In the genomic region with DNA sequence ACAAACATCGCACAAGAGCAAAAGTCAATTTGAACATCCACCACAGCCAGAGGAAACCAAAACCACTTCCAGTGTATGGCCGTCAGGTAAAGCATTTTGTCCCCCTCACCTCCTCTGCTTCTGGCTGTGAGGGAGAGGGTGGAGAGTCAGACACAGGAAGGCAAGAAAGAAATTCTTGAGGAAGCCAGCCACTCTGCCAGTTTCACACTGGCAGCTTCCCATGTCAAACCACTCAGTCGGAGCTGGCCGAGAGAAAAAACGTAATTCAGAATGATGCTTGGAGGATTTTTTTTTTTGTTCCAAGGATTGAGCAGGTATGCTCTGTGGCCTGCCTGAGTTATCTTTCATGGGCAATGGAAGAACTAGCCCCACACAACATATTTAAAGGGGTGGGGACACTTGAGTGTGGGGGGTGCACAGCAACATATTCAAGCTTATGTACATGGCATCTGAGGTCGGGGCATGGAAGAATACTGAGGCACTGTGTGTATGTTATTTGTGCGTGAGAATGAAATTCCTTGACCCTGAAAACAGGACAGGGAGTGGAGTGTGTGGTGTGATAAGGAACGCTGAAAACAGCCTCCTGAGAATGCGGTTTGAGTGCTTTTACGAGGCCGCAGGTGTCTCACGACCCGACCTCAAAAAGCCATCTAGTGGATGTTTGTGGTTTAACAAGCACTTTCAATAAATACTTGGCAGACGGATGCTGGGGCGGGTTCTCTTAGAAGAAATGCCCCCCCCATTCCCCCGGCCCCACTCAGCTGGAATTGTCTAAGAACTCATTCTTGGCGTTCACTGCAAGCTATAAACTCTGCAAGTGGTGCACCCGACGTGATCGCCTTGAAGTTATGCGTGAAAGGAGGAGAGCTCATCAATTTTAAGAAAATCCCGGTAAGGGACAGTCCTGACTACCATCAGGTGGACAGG, we compare ENCODE assay signal across 1 cellular context.
TF ChIP-seq lines count a peak whose summit lies in the region.

No MANE protein-coding gene starts in this region.

TF ChIP-seq in HepG2, 621 proteins besides CTCF, POLR2A, EP300 and RAD21 (continued from another document and continues in another):
- TF ChIP-seq, protein P1, sequence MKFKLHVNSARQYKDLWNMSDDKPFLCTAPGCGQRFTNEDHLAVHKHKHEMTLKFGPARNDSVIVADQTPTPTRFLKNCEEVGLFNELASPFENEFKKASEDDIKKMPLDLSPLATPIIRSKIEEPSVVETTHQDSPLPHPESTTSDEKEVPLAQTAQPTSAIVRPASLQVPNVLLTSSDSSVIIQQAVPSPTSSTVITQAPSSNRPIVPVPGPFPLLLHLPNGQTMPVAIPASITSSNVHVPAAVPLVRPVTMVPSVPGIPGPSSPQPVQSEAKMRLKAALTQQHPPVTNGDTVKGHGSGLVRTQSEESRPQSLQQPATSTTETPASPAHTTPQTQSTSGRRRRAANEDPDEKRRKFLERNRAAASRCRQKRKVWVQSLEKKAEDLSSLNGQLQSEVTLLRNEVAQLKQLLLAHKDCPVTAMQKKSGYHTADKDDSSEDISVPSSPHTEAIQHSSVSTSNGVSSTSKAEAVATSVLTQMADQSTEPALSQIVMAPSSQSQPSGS (CRISPR knock-in tag; IDR thresholded peaks at IDR 0.05), result no peak
- TF ChIP-seq, protein P2, sequence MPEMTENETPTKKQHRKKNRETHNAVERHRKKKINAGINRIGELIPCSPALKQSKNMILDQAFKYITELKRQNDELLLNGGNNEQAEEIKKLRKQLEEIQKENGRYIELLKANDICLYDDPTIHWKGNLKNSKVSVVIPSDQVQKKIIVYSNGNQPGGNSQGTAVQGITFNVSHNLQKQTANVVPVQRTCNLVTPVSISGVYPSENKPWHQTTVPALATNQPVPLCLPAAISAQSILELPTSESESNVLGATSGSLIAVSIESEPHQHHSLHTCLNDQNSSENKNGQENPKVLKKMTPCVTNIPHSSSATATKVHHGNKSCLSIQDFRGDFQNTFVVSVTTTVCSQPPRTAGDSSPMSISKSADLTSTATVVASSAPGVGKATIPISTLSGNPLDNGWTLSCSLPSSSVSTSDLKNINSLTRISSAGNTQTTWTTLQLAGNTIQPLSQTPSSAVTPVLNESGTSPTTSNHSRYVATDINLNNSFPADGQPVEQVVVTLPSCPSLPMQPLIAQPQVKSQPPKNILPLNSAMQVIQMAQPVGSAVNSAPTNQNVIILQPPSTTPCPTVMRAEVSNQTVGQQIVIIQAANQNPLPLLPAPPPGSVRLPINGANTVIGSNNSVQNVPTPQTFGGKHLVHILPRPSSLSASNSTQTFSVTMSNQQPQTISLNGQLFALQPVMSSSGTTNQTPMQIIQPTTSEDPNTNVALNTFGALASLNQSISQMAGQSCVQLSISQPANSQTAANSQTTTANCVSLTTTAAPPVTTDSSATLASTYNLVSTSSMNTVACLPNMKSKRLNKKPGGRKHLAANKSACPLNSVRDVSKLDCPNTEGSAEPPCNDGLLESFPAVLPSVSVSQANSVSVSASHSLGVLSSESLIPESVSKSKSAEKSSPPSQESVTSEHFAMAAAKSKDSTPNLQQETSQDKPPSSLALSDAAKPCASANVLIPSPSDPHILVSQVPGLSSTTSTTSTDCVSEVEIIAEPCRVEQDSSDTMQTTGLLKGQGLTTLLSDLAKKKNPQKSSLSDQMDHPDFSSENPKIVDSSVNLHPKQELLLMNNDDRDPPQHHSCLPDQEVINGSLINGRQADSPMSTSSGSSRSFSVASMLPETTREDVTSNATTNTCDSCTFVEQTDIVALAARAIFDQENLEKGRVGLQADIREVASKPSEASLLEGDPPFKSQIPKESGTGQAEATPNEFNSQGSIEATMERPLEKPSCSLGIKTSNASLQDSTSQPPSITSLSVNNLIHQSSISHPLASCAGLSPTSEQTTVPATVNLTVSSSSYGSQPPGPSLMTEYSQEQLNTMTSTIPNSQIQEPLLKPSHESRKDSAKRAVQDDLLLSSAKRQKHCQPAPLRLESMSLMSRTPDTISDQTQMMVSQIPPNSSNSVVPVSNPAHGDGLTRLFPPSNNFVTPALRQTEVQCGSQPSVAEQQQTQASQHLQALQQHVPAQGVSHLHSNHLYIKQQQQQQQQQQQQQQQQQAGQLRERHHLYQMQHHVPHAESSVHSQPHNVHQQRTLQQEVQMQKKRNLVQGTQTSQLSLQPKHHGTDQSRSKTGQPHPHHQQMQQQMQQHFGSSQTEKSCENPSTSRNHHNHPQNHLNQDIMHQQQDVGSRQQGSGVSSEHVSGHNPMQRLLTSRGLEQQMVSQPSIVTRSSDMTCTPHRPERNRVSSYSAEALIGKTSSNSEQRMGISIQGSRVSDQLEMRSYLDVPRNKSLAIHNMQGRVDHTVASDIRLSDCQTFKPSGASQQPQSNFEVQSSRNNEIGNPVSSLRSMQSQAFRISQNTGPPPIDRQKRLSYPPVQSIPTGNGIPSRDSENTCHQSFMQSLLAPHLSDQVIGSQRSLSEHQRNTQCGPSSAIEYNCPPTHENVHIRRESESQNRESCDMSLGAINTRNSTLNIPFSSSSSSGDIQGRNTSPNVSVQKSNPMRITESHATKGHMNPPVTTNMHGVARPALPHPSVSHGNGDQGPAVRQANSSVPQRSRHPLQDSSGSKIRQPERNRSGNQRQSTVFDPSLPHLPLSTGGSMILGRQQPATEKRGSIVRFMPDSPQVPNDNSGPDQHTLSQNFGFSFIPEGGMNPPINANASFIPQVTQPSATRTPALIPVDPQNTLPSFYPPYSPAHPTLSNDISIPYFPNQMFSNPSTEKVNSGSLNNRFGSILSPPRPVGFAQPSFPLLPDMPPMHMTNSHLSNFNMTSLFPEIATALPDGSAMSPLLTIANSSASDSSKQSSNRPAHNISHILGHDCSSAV (CRISPR knock-in tag; IDR thresholded peaks at IDR 0.05; ENCODE audit: borderline replicate concordance), result no peak
- no peak for TF ChIP-seq HDAC2 (CRISPR knock-in tag; IDR thresholded peaks at IDR 0.05)
- no peak for TF ChIP-seq RFX3 (CRISPR knock-in tag; IDR thresholded peaks at IDR 0.05)
- TF ChIP-seq, protein P3, sequence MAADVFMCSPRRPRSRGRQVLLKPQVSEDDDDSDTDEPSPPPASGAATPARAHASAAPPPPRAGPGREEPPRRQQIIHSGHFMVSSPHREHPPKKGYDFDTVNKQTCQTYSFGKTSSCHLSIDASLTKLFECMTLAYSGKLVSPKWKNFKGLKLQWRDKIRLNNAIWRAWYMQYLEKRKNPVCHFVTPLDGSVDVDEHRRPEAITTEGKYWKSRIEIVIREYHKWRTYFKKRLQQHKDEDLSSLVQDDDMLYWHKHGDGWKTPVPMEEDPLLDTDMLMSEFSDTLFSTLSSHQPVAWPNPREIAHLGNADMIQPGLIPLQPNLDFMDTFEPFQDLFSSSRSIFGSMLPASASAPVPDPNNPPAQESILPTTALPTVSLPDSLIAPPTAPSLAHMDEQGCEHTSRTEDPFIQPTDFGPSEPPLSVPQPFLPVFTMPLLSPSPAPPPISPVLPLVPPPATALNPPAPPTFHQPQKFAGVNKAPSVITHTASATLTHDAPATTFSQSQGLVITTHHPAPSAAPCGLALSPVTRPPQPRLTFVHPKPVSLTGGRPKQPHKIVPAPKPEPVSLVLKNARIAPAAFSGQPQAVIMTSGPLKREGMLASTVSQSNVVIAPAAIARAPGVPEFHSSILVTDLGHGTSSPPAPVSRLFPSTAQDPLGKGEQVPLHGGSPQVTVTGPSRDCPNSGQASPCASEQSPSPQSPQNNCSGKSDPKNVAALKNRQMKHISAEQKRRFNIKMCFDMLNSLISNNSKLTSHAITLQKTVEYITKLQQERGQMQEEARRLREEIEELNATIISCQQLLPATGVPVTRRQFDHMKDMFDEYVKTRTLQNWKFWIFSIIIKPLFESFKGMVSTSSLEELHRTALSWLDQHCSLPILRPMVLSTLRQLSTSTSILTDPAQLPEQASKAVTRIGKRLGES (CRISPR knock-in tag; IDR thresholded peaks at IDR 0.05; ENCODE audit: borderline replicate concordance), result no peak
- no peak for TF ChIP-seq ZFYVE20 (CRISPR knock-in tag; IDR thresholded peaks at IDR 0.05; ENCODE audit: borderline replicate concordance, low read depth)
- TF ChIP-seq GABPA (IDR thresholded peaks at IDR 0.05; ENCODE audit: low read depth, low read length), result no peak
- TF ChIP-seq GABPA (CRISPR knock-in tag; IDR thresholded peaks at IDR 0.05; ENCODE audit: low read depth), result 0 out of 2 replicates have a peak, but pooled peaks have one; percentile 26
- TF ChIP-seq ZNF724P (CRISPR knock-in tag; IDR thresholded peaks at IDR 0.05; ENCODE audit: borderline replicate concordance), result no peak
- no peak for TF ChIP-seq MEIS2 (CRISPR knock-in tag; IDR thresholded peaks at IDR 0.05)
- TF ChIP-seq ZNF205 (CRISPR knock-in tag; IDR thresholded peaks at IDR 0.05), result no peak
- peak; percentile 24; the same call in 1 of the 2 replicates for TF ChIP-seq RXRB (CRISPR knock-in tag; IDR thresholded peaks at IDR 0.05; ENCODE audit: borderline replicate concordance)
- TF ChIP-seq ARNTL (CRISPR knock-in tag; IDR thresholded peaks at IDR 0.05), result no peak
- no peak for TF ChIP-seq ZNF350 (CRISPR knock-in tag; IDR thresholded peaks at IDR 0.05; ENCODE audit: borderline replicate concordance, low read depth)
- TF ChIP-seq HOXA3 (CRISPR knock-in tag; IDR thresholded peaks at IDR 0.05), result no peak
- no peak for TF ChIP-seq KDM5B (CRISPR knock-in tag; IDR thresholded peaks at IDR 0.05; ENCODE audit: borderline replicate concordance)
- no peak for TF ChIP-seq ZNF3 (CRISPR knock-in tag; IDR thresholded peaks at IDR 0.05)
- TF ChIP-seq, protein P4, sequence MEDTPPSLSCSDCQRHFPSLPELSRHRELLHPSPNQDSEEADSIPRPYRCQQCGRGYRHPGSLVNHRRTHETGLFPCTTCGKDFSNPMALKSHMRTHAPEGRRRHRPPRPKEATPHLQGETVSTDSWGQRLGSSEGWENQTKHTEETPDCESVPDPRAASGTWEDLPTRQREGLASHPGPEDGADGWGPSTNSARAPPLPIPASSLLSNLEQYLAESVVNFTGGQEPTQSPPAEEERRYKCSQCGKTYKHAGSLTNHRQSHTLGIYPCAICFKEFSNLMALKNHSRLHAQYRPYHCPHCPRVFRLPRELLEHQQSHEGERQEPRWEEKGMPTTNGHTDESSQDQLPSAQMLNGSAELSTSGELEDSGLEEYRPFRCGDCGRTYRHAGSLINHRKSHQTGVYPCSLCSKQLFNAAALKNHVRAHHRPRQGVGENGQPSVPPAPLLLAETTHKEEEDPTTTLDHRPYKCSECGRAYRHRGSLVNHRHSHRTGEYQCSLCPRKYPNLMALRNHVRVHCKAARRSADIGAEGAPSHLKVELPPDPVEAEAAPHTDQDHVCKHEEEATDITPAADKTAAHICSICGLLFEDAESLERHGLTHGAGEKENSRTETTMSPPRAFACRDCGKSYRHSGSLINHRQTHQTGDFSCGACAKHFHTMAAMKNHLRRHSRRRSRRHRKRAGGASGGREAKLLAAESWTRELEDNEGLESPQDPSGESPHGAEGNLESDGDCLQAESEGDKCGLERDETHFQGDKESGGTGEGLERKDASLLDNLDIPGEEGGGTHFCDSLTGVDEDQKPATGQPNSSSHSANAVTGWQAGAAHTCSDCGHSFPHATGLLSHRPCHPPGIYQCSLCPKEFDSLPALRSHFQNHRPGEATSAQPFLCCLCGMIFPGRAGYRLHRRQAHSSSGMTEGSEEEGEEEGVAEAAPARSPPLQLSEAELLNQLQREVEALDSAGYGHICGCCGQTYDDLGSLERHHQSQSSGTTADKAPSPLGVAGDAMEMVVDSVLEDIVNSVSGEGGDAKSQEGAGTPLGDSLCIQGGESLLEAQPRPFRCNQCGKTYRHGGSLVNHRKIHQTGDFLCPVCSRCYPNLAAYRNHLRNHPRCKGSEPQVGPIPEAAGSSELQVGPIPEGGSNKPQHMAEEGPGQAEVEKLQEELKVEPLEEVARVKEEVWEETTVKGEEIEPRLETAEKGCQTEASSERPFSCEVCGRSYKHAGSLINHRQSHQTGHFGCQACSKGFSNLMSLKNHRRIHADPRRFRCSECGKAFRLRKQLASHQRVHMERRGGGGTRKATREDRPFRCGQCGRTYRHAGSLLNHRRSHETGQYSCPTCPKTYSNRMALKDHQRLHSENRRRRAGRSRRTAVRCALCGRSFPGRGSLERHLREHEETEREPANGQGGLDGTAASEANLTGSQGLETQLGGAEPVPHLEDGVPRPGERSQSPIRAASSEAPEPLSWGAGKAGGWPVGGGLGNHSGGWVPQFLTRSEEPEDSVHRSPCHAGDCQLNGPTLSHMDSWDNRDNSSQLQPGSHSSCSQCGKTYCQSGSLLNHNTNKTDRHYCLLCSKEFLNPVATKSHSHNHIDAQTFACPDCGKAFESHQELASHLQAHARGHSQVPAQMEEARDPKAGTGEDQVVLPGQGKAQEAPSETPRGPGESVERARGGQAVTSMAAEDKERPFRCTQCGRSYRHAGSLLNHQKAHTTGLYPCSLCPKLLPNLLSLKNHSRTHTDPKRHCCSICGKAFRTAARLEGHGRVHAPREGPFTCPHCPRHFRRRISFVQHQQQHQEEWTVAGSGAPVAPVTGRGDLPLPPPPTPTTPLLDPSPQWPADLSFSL (CRISPR knock-in tag; IDR thresholded peaks at IDR 0.05), result no peak
- no peak for TF ChIP-seq ZSCAN20 (CRISPR knock-in tag; IDR thresholded peaks at IDR 0.05; ENCODE audit: borderline replicate concordance)
- TF ChIP-seq, protein P5, sequence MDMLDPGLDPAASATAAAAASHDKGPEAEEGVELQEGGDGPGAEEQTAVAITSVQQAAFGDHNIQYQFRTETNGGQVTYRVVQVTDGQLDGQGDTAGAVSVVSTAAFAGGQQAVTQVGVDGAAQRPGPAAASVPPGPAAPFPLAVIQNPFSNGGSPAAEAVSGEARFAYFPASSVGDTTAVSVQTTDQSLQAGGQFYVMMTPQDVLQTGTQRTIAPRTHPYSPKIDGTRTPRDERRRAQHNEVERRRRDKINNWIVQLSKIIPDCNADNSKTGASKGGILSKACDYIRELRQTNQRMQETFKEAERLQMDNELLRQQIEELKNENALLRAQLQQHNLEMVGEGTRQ (IDR thresholded peaks at IDR 0.05; ENCODE audit: low read depth, low read length), result no peak
- TF ChIP-seq, protein P5 (CRISPR knock-in tag; IDR thresholded peaks at IDR 0.05; ENCODE audit: borderline replicate concordance), result no peak
- TF ChIP-seq, protein P6, sequence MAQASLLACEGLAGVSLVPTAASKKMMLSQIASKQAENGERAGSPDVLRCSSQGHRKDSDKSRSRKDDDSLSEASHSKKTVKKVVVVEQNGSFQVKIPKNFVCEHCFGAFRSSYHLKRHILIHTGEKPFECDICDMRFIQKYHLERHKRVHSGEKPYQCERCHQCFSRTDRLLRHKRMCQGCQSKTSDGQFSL (CRISPR knock-in tag; IDR thresholded peaks at IDR 0.05), result peak; percentile 89
- no peak for TF ChIP-seq ZFAT (CRISPR knock-in tag; conservative IDR thresholded peaks at IDR 0.05)
- TF ChIP-seq, protein P7, sequence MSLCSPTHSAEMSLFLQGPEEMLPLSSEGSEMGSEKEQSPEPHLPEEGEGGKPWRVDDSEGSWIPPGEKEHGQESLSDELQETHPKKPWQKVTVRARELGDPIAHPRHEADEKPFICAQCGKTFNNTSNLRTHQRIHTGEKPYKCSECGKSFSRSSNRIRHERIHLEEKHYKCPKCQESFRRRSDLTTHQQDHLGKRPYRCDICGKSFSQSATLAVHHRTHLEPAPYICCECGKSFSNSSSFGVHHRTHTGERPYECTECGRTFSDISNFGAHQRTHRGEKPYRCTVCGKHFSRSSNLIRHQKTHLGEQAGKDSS (CRISPR knock-in tag; IDR thresholded peaks at IDR 0.05; ENCODE audit: borderline replicate concordance, low read depth), result 0 out of 2 replicates have a peak, but pooled peaks have one; percentile 57
- TF ChIP-seq NCOA5 (CRISPR knock-in tag; IDR thresholded peaks at IDR 0.05), result no peak
- no peak for TF ChIP-seq DMAP1 (CRISPR knock-in tag; IDR thresholded peaks at IDR 0.05)
- TF ChIP-seq CREB1 (IDR thresholded peaks at IDR 0.05), result no peak
- no peak for TF ChIP-seq CREB1 (CRISPR knock-in tag; IDR thresholded peaks at IDR 0.05)
- TF ChIP-seq ZNF101 (CRISPR knock-in tag; IDR thresholded peaks at IDR 0.05; ENCODE audit: borderline replicate concordance, low read depth), result no peak
